ENCODE assay signal across 14 cellular contexts in genomic region chr5:151449288-151449687, GRCh38. TPM values are rescaled to one million over a fixed set of nuclear protein-coding genes. Genes with fewer than 3 reads are reported as not detected.
A peak's percentile ranks its signal among the peaks of the same experiment; 100 is the strongest.
DNase-seq lines count a peak whose midpoint lies in the region; ATAC-seq, FAIRE-seq and TF ChIP-seq lines count a peak whose summit lies in the region.
"Had no signal": no experiment of that assay in that cellular context is flagged by ENCODE, and none has a peak within 500 bp of the region (broad histone marks: within the 10 kb centered on the region; RNA-seq: fewer than 3 reads in every experiment).

No MANE protein-coding gene starts in this region.

- no peak overlapping the region for H2BK12ac ChIP-seq in H9 (ENCODE audit: insufficient read length, low read depth, low read length)

- H3K9me3 ChIP-seq in H9 (ENCODE audit: control insufficient read depth, low read depth, low read length), result no peaks in the 10 kb centered on the region

- H3K36me3 Mint-ChIP-seq in H9 (ENCODE audit: insufficient read depth in 1 of 3, low read depth in 3 of 3) (no peaks in the 10 kb centered on the region), mesothelial cell of epicardium (no peaks in the 10 kb centered on the region)
- peaks cover 3% of the 10 kb centered on the region for H3K36me3 Mint-ChIP-seq in activated naive CD8-positive, alpha-beta T cell

- H3K4me1 Mint-ChIP-seq in H9 (peaks cover 27 to 30% of the 10 kb centered on the region in 2 experiments), mesothelial cell of epicardium (peaks cover 12% of the 10 kb centered on the region)
- H3K4me1 Mint-ChIP-seq in activated naive CD8-positive, alpha-beta T cell (ENCODE audit: low read depth), result peaks cover 18% of the 10 kb centered on the region

- no peaks in the 10 kb centered on the region for H3K27me3 ChIP-seq in H9 (ENCODE audit: insufficient read depth, low read length)

- DNase-seq in AG04449 (ENCODE audit: low read depth, low spot score), result no peak
- no peak for DNase-seq in H9
- no peak for DNase-seq in mesothelial cell of epicardium (ENCODE audit: low spot score in 2 of 2, unreplicated experiment in 2 of 2)
- DNase-seq in GM10266 (ENCODE audit: extremely low spot score), result no peak
- no peak for DNase-seq in GM12891 (ENCODE audit: insufficient read length, low spot score)
- DNase-seq: cerebellar nuclear complex; COR-L47; mesendoderm; Right ventricle myocardium superior; stimulated activated naive CD8-positive, alpha-beta T cell treated with anti-CD3 and anti-CD28 coated beads, Interleukin-15, amount 100 ng/mL, for 72 hours had no signal

- H3K27me3 Mint-ChIP-seq in H9 (ENCODE audit: low read depth) (no peaks in the 10 kb centered on the region; the same call in 1 of the 2 replicates), mesothelial cell of epicardium (ENCODE audit: low read depth) (peaks cover 7% of the 10 kb centered on the region)
- H3K27me3 Mint-ChIP-seq in activated naive CD8-positive, alpha-beta T cell, result peaks cover 5% of the 10 kb centered on the region

- no peak overlapping the region for H4K8ac ChIP-seq in H9 (replicated peaks; ENCODE audit: insufficient read length, low read depth, low read length)

- H2BK20ac ChIP-seq in H9 (ENCODE audit: low read depth, low read length, poor library complexity, severe bottlenecking), result no peak overlapping the region

- H3K4me1 ChIP-seq in H9 (ENCODE audit: insufficient read depth, low read length), result no peaks in the 10 kb centered on the region; the same call in 1 of the 2 replicates

- H4K5ac ChIP-seq in H9 (ENCODE audit: insufficient read length, low read depth, low read length), result no peak overlapping the region

- H3K4me3 Mint-ChIP-seq in H9, result peak overlapping the region; percentile 84 to 91; a peak in 1 of 5 replicates
- peak overlapping the region; percentile 94 for H3K4me3 Mint-ChIP-seq in activated naive CD8-positive, alpha-beta T cell
- H3K4me3 Mint-ChIP-seq in mesothelial cell of epicardium, result peak overlapping the region; percentile 91

- no peaks in the 10 kb centered on the region for H3K79me2 ChIP-seq in H9 (ENCODE audit: insufficient read depth, low read length)

- no peak overlapping the region for H2BK15ac ChIP-seq in H9 (ENCODE audit: low read depth, low read length)

- no peak overlapping the region for H3K4me2 ChIP-seq in H9 (ENCODE audit: insufficient read depth, insufficient read length, low read length)

- no peak overlapping the region for H4K91ac ChIP-seq in H9 (ENCODE audit: insufficient read length, low read depth, low read length)

- H3K18ac ChIP-seq in H9 (ENCODE audit: insufficient read length, low read depth, low read length), result no peak overlapping the region

- no peak overlapping the region for H3K56ac ChIP-seq in H9 (ENCODE audit: insufficient read length, low read depth, low read length)

- H3K27ac Mint-ChIP-seq in H9 (no peak overlapping the region; a peak in 1 of 7 replicates), mesothelial cell of epicardium (no peak overlapping the region)
- H3K27ac Mint-ChIP-seq in activated naive CD8-positive, alpha-beta T cell, result no peak overlapping the region
- H3K27ac Mint-ChIP-seq: stimulated activated naive CD8-positive, alpha-beta T cell treated with anti-CD3 and anti-CD28 coated beads, Interleukin-15, amount 100 ng/mL, for 72 hours had no signal

- FAIRE-seq in GM12891 (lab: Jason Lieb, UNC), result no peak
- FAIRE-seq: GM12878 had no signal

- peak overlapping the region; percentile 32 for H3K4me3 ChIP-seq in AG04449 (ENCODE audit: low read depth, low read length)

- H2AK5ac ChIP-seq in H9 (ENCODE audit: insufficient read length, low read length), result no peak overlapping the region

- H3K27ac ChIP-seq in H9 (ENCODE audit: insufficient read length, low read depth, low read length), result no peak overlapping the region

- no peak overlapping the region for H2AFZ ChIP-seq in H9 (ENCODE audit: low read length)

- POLR2A ChIA-PET in AG04449 (lab: Yijun Ruan, JAX), result interaction anchor here (0.9 to 1.1 kb wide), 2 partner anchors 31 to 322 kb away, joined by 3 read pairs; partner anchors contain the start of gene G3BP1

- H3K9me3 Mint-ChIP-seq in H9 (no peaks in the 10 kb centered on the region), mesothelial cell of epicardium (peaks cover 4% of the 10 kb centered on the region)
- no peaks in the 10 kb centered on the region for H3K9me3 Mint-ChIP-seq in activated naive CD8-positive, alpha-beta T cell (ENCODE audit: low read depth)
- H3K9me3 Mint-ChIP-seq: stimulated activated naive CD8-positive, alpha-beta T cell treated with anti-CD3 and anti-CD28 coated beads, Interleukin-15, amount 100 ng/mL, for 72 hours had no signal

- H3K23ac ChIP-seq in H9 (ENCODE audit: insufficient read length, low read depth, low read length), result no peak overlapping the region

- ATAC-seq in HG02610 (IDR thresholded peaks at IDR 0.05; ENCODE audit: unreplicated experiment) (no peak), HG03457 (IDR thresholded peaks at IDR 0.05; ENCODE audit: unreplicated experiment) (no peak)
- ATAC-seq: GM12878; stimulated activated naive CD8-positive, alpha-beta T cell treated with anti-CD3 and anti-CD28 coated beads, Interleukin-15, amount 100 ng/mL, for 72 hours had no signal

- H4K20me1 ChIP-seq in H9 (ENCODE audit: control insufficient read depth, insufficient read depth, insufficient read length), result no peaks in the 10 kb centered on the region

- no peak overlapping the region for H3K4ac ChIP-seq in H9 (ENCODE audit: low read depth, low read length)

- TF ChIP-seq CTCF in AG04449 (IDR thresholded peaks at IDR 0.05; ENCODE audit: insufficient read depth, low read length, missing control alignments), result no peak
- TF ChIP-seq CTCF in H9 (conservative IDR thresholded peaks at IDR 0.05), result no peak
- TF ChIP-seq CTCF in mesothelial cell of epicardium (IDR thresholded peaks at IDR 0.05; ENCODE audit: unreplicated experiment), result no peak
- TF ChIP-seq CTCF in GM10266 (IDR thresholded peaks at IDR 0.05; ENCODE audit: control insufficient read depth, insufficient read depth, low read depth, missing control alignments), result no peak

- WGBS in H9 (ENCODE audit: extremely low coverage, insufficient read length, low lambda C conversion rate), result no CpG with 5 or more reads among the region's 7 CpGs

- H3T11ph ChIP-seq in H9 (ENCODE audit: low read length), result no peak overlapping the region

- no peak overlapping the region for H3K9ac ChIP-seq in H9 (ENCODE audit: extremely low read depth, insufficient read length, low read length)

- H3K14ac ChIP-seq in H9 (ENCODE audit: insufficient read depth, low read length), result no peak overlapping the region

- no peak overlapping the region for H2BK120ac ChIP-seq in H9 (ENCODE audit: low read depth, low read length, poor library complexity, severe bottlenecking)

- H3K23me2 ChIP-seq in H9 (ENCODE audit: insufficient read length, low read depth, low read length, poor library complexity, severe bottlenecking), result peaks cover 8% of the 10 kb centered on the region

- TF ChIP-seq POLR2A in GM12891 (IDR thresholded peaks at IDR 0.05; ENCODE audit: low read depth, low read length), result no peak

- peaks cover 3% of the 10 kb centered on the region for H3K79me1 ChIP-seq in H9 (ENCODE audit: insufficient read depth, low read depth, low read length, poor library complexity, severe bottlenecking)

- CTCF ChIA-PET in AG04449 (lab: Yijun Ruan, JAX), result interaction anchor here (1.5 to 7.3 kb wide), 10 partner anchors 12 to 299 kb away, joined by 4 to 160 read pairs (median 34); no protein-coding TSS in a partner anchor

- H2BK5ac ChIP-seq in H9 (ENCODE audit: insufficient read length, low read length), result no peak overlapping the region

TF ChIP-seq in GM12891, 5 proteins besides CTCF, POLR2A, EP300 and RAD21:
- TF ChIP-seq SPI1 (IDR thresholded peaks at IDR 0.05; ENCODE audit: low read depth, low read length) (no peak), POLR2AphosphoS5 (IDR thresholded peaks at IDR 0.05; ENCODE audit: low read depth, low read length) (no peak), POU2F2 (IDR thresholded peaks at IDR 0.05; ENCODE audit: low read depth, low read length) (no peak), PAX5 (IDR thresholded peaks at IDR 0.05; ENCODE audit: insufficient read depth, low read length, severe bottlenecking) (no peak), TAF1 (IDR thresholded peaks at IDR 0.05; ENCODE audit: low read depth, low read length) (no peak)

RNA-seq across cellular contexts. Expression of gene SLC36A1, which starts 1.9 kb away (rescaled TPM):
- total RNA-seq in H9 (2021), result 14.1 and 15.0 TPM in 2 replicates
- total RNA-seq in mesothelial cell of epicardium, result 13.0 to 14.7 TPM (median 14.5 TPM) in 3 replicates
- 1.1 TPM for polyA plus RNA-seq in GM12891 (2012; ENCODE audit: low read depth, missing spikeins)
